1 cellular context compared by ENCODE assay signal in the genomic region with DNA sequence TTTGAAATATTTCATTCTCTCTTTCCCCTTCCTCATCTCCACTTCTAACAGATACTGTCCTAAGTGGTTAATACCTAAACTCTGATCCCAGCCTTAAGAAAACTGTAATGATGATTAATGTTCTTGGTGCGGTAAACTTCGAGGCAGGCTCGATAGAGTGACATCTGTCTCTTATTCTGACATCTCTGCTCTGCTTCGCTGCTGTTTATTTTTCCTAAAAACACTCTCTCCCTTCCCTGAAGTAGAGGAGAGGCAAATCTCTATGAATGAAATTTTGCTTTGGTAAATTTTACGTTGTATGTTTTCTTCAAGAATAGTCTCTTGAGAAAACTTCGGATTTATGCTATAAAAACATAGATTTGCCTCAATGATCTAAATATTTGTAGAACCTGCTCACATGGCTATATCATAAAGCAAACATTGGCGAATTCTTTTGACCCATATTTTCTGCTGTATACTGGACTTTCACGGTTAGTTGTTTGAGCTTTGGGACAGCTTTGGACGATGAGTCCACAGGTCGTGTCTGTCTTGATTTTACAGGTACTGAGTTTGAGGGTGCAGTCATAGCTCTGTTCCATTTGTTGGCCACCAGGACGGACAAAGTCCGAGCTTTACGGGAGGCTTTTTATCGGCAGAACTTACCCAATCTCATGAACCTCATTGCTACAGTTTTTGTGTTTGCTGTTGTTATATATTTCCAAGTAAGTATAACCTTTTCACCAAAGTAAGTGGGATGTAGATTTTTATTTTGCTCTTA.
TF ChIP-seq lines count a peak whose summit lies in the region.

No MANE protein-coding gene starts in this region.

TF ChIP-seq in WTC11, 78 proteins besides CTCF, POLR2A, EP300 and RAD21 (continued from another document):
- TF ChIP-seq, protein P1, sequence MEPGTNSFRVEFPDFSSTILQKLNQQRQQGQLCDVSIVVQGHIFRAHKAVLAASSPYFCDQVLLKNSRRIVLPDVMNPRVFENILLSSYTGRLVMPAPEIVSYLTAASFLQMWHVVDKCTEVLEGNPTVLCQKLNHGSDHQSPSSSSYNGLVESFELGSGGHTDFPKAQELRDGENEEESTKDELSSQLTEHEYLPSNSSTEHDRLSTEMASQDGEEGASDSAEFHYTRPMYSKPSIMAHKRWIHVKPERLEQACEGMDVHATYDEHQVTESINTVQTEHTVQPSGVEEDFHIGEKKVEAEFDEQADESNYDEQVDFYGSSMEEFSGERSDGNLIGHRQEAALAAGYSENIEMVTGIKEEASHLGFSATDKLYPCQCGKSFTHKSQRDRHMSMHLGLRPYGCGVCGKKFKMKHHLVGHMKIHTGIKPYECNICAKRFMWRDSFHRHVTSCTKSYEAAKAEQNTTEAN (CRISPR knock-in tag; IDR thresholded peaks at IDR 0.05) = no peak
- TF ChIP-seq GABPB1 (CRISPR knock-in tag; IDR thresholded peaks at IDR 0.05) = no peak
- TF ChIP-seq ZBTB21 (CRISPR knock-in tag; IDR thresholded peaks at IDR 0.05; ENCODE audit: borderline replicate concordance) = no peak
- no peak for TF ChIP-seq ZNF416 (CRISPR knock-in tag; IDR thresholded peaks at IDR 0.05)
